2 cellular contexts compared by ENCODE assay signal in the genomic region with DNA sequence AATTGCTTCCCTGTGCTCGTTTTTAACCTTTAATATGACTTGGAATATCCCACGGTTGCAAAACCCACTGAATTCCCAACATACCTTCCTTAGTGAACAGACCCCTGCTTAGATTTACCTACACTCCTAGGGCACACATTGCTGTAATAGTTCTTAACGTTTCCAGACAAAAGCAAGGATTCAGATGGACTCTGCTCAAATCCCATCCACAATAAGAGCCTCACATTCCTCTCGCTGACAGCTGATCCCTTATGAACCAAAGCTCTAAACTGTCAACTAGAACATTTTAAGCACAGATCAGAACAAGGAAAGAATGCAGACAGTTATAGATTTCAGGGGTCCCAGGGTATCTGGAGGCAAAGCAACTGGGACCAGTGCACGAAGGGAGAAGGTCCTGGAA.
TF ChIP-seq lines count a peak whose summit lies in the region.

No MANE protein-coding gene starts in this region.

TF ChIP-seq in HepG2, 621 proteins besides CTCF, POLR2A, EP300 and RAD21:
- TF ChIP-seq RBM39 (IDR thresholded peaks at IDR 0.05; ENCODE audit: low read depth, low read length, poor library complexity, severe bottlenecking) (no peak), PITX1 (CRISPR knock-in tag; IDR thresholded peaks at IDR 0.05) (0 out of 2 replicates have a peak, but pooled peaks have one; percentile 14), SALL1 (CRISPR knock-in tag; IDR thresholded peaks at IDR 0.05) (0 out of 2 replicates have a peak, but pooled peaks have one; percentile 9), PHF21A (CRISPR knock-in tag; IDR thresholded peaks at IDR 0.05) (peak; percentile 50; the same call in 1 of the 2 replicates), TEAD3 (CRISPR knock-in tag; optimal IDR thresholded peaks at IDR 0.05; ENCODE audit: borderline replicate concordance) (peak; percentile 55), SP1 (IDR thresholded peaks at IDR 0.05) (no peak), SP1 (CRISPR knock-in tag; IDR thresholded peaks at IDR 0.05) (no peak), CEBPG (CRISPR knock-in tag; IDR thresholded peaks at IDR 0.05) (peak; percentile 25; the same call in 1 of the 2 replicates), TFAP4 (IDR thresholded peaks at IDR 0.05; ENCODE audit: borderline replicate concordance, low read depth) (peak; percentile 77; the same call in 1 of the 2 replicates), SAP130 (CRISPR knock-in tag; IDR thresholded peaks at IDR 0.05; ENCODE audit: low read depth) (0 out of 2 replicates have a peak, but pooled peaks have one; percentile 12), ELF1 (CRISPR knock-in tag; IDR thresholded peaks at IDR 0.05) (no peak), BRD4 (CRISPR knock-in tag; IDR thresholded peaks at IDR 0.05) (no peak), GATAD2A (CRISPR knock-in tag; IDR thresholded peaks at IDR 0.05) (peak; percentile 19; the same call in 1 of the 2 replicates), YEATS2 (CRISPR knock-in tag; IDR thresholded peaks at IDR 0.05; ENCODE audit: borderline replicate concordance) (no peak), HDAC2 (CRISPR knock-in tag; IDR thresholded peaks at IDR 0.05) (no peak), ZUFSP (CRISPR knock-in tag; IDR thresholded peaks at IDR 0.05; ENCODE audit: borderline replicate concordance) (no peak), ATM (IDR thresholded peaks at IDR 0.05; ENCODE audit: borderline replicate concordance) (no peak)

TF ChIP-seq in H1, 55 proteins besides CTCF, POLR2A, EP300 and RAD21:
- TF ChIP-seq CHD2 (IDR thresholded peaks at IDR 0.05; ENCODE audit: low read length): no peak
- TF ChIP-seq EZH2 (IDR thresholded peaks at IDR 0.05; ENCODE audit: low read depth, low read length, severe bottlenecking): no peak
- no peak for TF ChIP-seq SIRT6 (IDR thresholded peaks at IDR 0.05; ENCODE audit: low read length)
- no peak for TF ChIP-seq SP4 (IDR thresholded peaks at IDR 0.05; ENCODE audit: low read length)
- TF ChIP-seq BACH1 (IDR thresholded peaks at IDR 0.05; ENCODE audit: low read length): no peak
- TF ChIP-seq SRF (IDR thresholded peaks at IDR 0.05; ENCODE audit: low read depth, low read length): no peak
- no peak for TF ChIP-seq FOSL1 (IDR thresholded peaks at IDR 0.05; ENCODE audit: insufficient read depth, low read depth, low read length)
- TF ChIP-seq, protein P1, sequence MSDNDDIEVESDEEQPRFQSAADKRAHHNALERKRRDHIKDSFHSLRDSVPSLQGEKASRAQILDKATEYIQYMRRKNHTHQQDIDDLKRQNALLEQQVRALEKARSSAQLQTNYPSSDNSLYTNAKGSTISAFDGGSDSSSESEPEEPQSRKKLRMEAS (IDR thresholded peaks at IDR 0.05): no peak
- no peak for TF ChIP-seq CHD1 (IDR thresholded peaks at IDR 0.05; ENCODE audit: low read depth, low read length)
- no peak for TF ChIP-seq GTF2F1 (IDR thresholded peaks at IDR 0.05; ENCODE audit: borderline replicate concordance, low read depth, low read length)
- TF ChIP-seq POU5F1 (IDR thresholded peaks at IDR 0.05; ENCODE audit: low read depth, low read length): no peak
- TF ChIP-seq ASH2L (IDR thresholded peaks at IDR 0.05; ENCODE audit: low read length): no peak
- no peak for TF ChIP-seq SIX5 (IDR thresholded peaks at IDR 0.05; ENCODE audit: low read depth, low read length)
- no peak for TF ChIP-seq CBX8 (IDR thresholded peaks at IDR 0.05; ENCODE audit: borderline replicate concordance, low read depth, low read length)
- TF ChIP-seq CTBP2 (IDR thresholded peaks at IDR 0.05; ENCODE audit: borderline replicate concordance, insufficient read depth, insufficient read length, low read length): no peak
- TF ChIP-seq POLR2AphosphoS5 (IDR thresholded peaks at IDR 0.05; ENCODE audit: low read depth, low read length): no peak
- no peak for TF ChIP-seq RXRA (IDR thresholded peaks at IDR 0.05; ENCODE audit: insufficient read depth, low read depth, low read length)
- TF ChIP-seq BCL11A (IDR thresholded peaks at IDR 0.05; ENCODE audit: low read depth in 2 of 2, low read length in 2 of 2): no peak
- TF ChIP-seq TBP (IDR thresholded peaks at IDR 0.05; ENCODE audit: low read depth, low read length): no peak
